35 cellular contexts compared by ENCODE assay signal in genomic region chr11:49851971-49852389, GRCh38.
"Had no signal": no experiment of that assay in that cellular context is flagged by ENCODE, and none has a peak within 500 bp of the region (broad histone marks: within the 10 kb centered on the region; RNA-seq: fewer than 3 reads in every experiment).

No MANE protein-coding gene starts in this region.

- H3K36me3 Mint-ChIP-seq: activated CD8-positive, alpha-beta memory T cell treated with anti-CD3 and anti-CD28 coated beads, Interleukin-2, amount 10 ng/mL, durations not matched to agents 7 days and 5 days; activated naive CD8-positive, alpha-beta T cell treated with anti-CD3 and anti-CD28 coated beads for 36 hours had no signal

- DNase-seq: activated CD4-positive, alpha-beta memory T cell treated with anti-CD3 and anti-CD28 coated beads, Interleukin-2, amount 10 ng/mL, durations not matched to agents 7 days and 5 days; activated CD4-positive, alpha-beta T cell treated with anti-CD3 and anti-CD28 coated beads for 1 hour; activated CD4-positive, alpha-beta T cell treated with anti-CD3 and anti-CD28 coated beads for 48 hours; activated CD4-positive, CD25-positive, alpha-beta regulatory T cell; activated CD8-positive, alpha-beta memory T cell treated with anti-CD3 and anti-CD28 coated beads for 24 hours; activated CD8-positive, alpha-beta memory T cell treated with anti-CD3 and anti-CD28 coated beads, Interleukin-2, amount 10 ng/mL, durations not matched to agents 7 days and 5 days; activated CD8-positive, alpha-beta memory T cell treated with anti-CD3 and anti-CD28 coated beads, Interleukin-2, amount 50 U/mL, for 48 hours; activated effector memory CD4-positive, alpha-beta T cell treated with anti-CD3 and anti-CD28 coated beads, Interleukin-2, amount 50 U/mL, for 16 hours; activated naive CD4-positive, alpha-beta T cell; activated naive CD4-positive, alpha-beta T cell treated with anti-CD3 and anti-CD28 coated beads, Interleukin-2, amount 50 U/mL, for 16 hours; activated naive CD8-positive, alpha-beta T cell treated with anti-CD3 and anti-CD28 coated beads for 36 hours; activated T-cell treated with anti-CD3 and anti-CD28 coated beads, Interleukin-2, amount 50 U/mL, for 72 hours; amniotic stem cell; aorta; brain microvascular endothelial cell; central memory CD4-positive, alpha-beta T cell; MM.1S; MV-4-11; NCI-H1092; NCI-H1436 treated with DMSO at 0.1 percent for 48 hours; NCI-H187; NCI-H2029 treated with DMSO at 0.1 percent for 48 hours; NCI-H2107; NCI-H2171; NCI-H510A treated with DMSO at 0.1 percent for 48 hours; NCI-H526 treated with DMSO at 0.1 percent for 48 hours; PC-3; Peyer's patch; SIG-M5; T1000; WERI-Rb-1 had no signal

- H3K4me3 Mint-ChIP-seq: activated CD4-positive, alpha-beta memory T cell treated with anti-CD3 and anti-CD28 coated beads, Interleukin-2, amount 10 ng/mL, durations not matched to agents 7 days and 5 days; activated CD8-positive, alpha-beta memory T cell treated with anti-CD3 and anti-CD28 coated beads, Interleukin-2, amount 10 ng/mL, durations not matched to agents 7 days and 5 days; activated naive CD8-positive, alpha-beta T cell treated with anti-CD3 and anti-CD28 coated beads for 36 hours; activated T-cell treated with anti-CD3 and anti-CD28 coated beads, Interleukin-2, amount 50 U/mL, for 72 hours; activated T-helper 17 cell treated with anti-CD3 and anti-CD28 coated beads, Interleukin-2, amount 50 U/mL, for 72 hours had no signal

- H3K36me3 ChIP-seq: brain microvascular endothelial cell, Peyer's patch, WERI-Rb-1 had no signal

- H3K27me3 ChIP-seq: brain microvascular endothelial cell, Peyer's patch had no signal

- H3K4me3 ChIP-seq: Peyer's patch had no signal

- H3K27ac Mint-ChIP-seq: activated CD4-positive, alpha-beta memory T cell treated with anti-CD3 and anti-CD28 coated beads, Interleukin-2, amount 10 ng/mL, durations not matched to agents 7 days and 5 days; activated CD8-positive, alpha-beta memory T cell treated with anti-CD3 and anti-CD28 coated beads, Interleukin-2, amount 10 ng/mL, durations not matched to agents 7 days and 5 days; activated naive CD8-positive, alpha-beta T cell treated with anti-CD3 and anti-CD28 coated beads for 36 hours; activated T-cell treated with anti-CD3 and anti-CD28 coated beads, Interleukin-2, amount 50 U/mL, for 72 hours; activated T-helper 17 cell treated with anti-CD3 and anti-CD28 coated beads, Interleukin-2, amount 50 U/mL, for 72 hours had no signal

- H3K4me1 ChIP-seq: Peyer's patch had no signal

- H3K9me3 Mint-ChIP-seq: activated T-helper 17 cell treated with anti-CD3 and anti-CD28 coated beads, Interleukin-2, amount 50 U/mL, for 72 hours had no signal

- H3K27ac ChIP-seq: brain microvascular endothelial cell, KMS-11, Peyer's patch, RWPE1, WERI-Rb-1 had no signal

- ATAC-seq: activated CD8-positive, alpha-beta memory T cell treated with anti-CD3 and anti-CD28 coated beads, Interleukin-2, amount 10 ng/mL, durations not matched to agents 7 days and 5 days; activated T-cell treated with anti-CD3 and anti-CD28 coated beads, Interleukin-2, amount 50 U/mL, for 72 hours; activated T-helper 17 cell treated with anti-CD3 and anti-CD28 coated beads, Interleukin-2, amount 50 U/mL, for 72 hours; PC-3; Right ventricle myocardium inferior had no signal

- H3K27me3 Mint-ChIP-seq: activated CD4-positive, alpha-beta memory T cell treated with anti-CD3 and anti-CD28 coated beads, Interleukin-2, amount 10 ng/mL, durations not matched to agents 7 days and 5 days; activated CD8-positive, alpha-beta memory T cell treated with anti-CD3 and anti-CD28 coated beads, Interleukin-2, amount 10 ng/mL, durations not matched to agents 7 days and 5 days; activated naive CD8-positive, alpha-beta T cell treated with anti-CD3 and anti-CD28 coated beads for 36 hours; activated T-helper 17 cell treated with anti-CD3 and anti-CD28 coated beads, Interleukin-2, amount 50 U/mL, for 72 hours had no signal

- H3K4me1 Mint-ChIP-seq: activated CD4-positive, alpha-beta memory T cell treated with anti-CD3 and anti-CD28 coated beads, Interleukin-2, amount 10 ng/mL, durations not matched to agents 7 days and 5 days; activated CD8-positive, alpha-beta memory T cell treated with anti-CD3 and anti-CD28 coated beads, Interleukin-2, amount 10 ng/mL, durations not matched to agents 7 days and 5 days; activated naive CD8-positive, alpha-beta T cell treated with anti-CD3 and anti-CD28 coated beads for 36 hours; activated T-helper 17 cell treated with anti-CD3 and anti-CD28 coated beads, Interleukin-2, amount 50 U/mL, for 72 hours had no signal
